Comparison of ENCODE assay signal across 8 cellular contexts in the genomic region with DNA sequence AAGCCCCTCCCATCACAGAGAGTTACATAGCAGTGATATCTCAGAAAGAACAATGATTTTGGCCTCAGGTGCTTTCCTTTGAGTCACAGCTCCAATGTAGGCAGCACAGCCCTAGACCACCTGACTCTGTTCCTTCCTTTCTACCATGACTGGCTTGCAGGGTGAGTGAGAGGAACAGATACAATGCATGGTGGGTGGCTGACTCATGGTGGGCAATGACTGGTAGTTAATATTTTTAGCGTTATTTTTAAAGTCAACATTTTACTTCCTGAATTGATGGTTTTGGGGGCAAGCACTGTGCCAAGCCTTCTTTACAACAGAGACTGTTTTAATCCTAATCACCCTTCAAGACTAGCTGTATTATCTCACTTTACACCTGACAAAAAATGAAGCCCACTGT. TPM values are rescaled to one million over a fixed set of nuclear protein-coding genes. Genes with fewer than 3 reads are reported as not detected.
DNase-seq lines count a peak whose midpoint lies in the region; ATAC-seq, FAIRE-seq and TF ChIP-seq lines count a peak whose summit lies in the region.

No MANE protein-coding gene starts in this region.

- peak overlapping the region; percentile 60 for H3K4me3 Mint-ChIP-seq in nephron progenitor cell

- no peaks in the 10 kb centered on the region for H3K36me3 Mint-ChIP-seq in nephron progenitor cell (ENCODE audit: low read depth)

- H3K27ac Mint-ChIP-seq in nephron progenitor cell, result no peak overlapping the region

- peak; percentile 59 for DNase-seq in RPMI7951 (ENCODE audit: low read depth)
- DNase-seq in nephron progenitor cell, result no peak
- no peak for DNase-seq in T-helper 9 cell
- no peak for DNase-seq in D721Med (ENCODE audit: insufficient read length, low spot score)
- no peak for DNase-seq in cortex of kidney (lab: John Stamatoyannopoulos, UW)
- DNase-seq in activated CD4-positive, alpha-beta T cell treated with anti-CD3 and anti-CD28 coated beads for 1 hour, result no peak

- peak; percentile 48 for ATAC-seq in GM18517 (IDR thresholded peaks at IDR 0.05; ENCODE audit: unreplicated experiment)
- ATAC-seq in HG02884 (IDR thresholded peaks at IDR 0.05; ENCODE audit: unreplicated experiment), result peak; percentile 47

- H3K9me3 Mint-ChIP-seq in nephron progenitor cell, result no peaks in the 10 kb centered on the region

- FAIRE-seq in D721Med (lab: Jason Lieb, UNC), result no peak

- H3K4me1 Mint-ChIP-seq in nephron progenitor cell, result peaks cover 45% of the 10 kb centered on the region

- H3K27me3 Mint-ChIP-seq in nephron progenitor cell (ENCODE audit: low read depth, poor library complexity), result peaks cover 13% of the 10 kb centered on the region

- TF ChIP-seq CTCF in nephron progenitor cell (IDR thresholded peaks at IDR 0.05) (no peak), D721Med (IDR thresholded peaks at IDR 0.05; ENCODE audit: insufficient read depth, missing control alignments) (no peak)

RNA-seq across cellular contexts. Expression of a gene that starts 32.8 kb away (rescaled TPM):
- 8.6 and 10.5 TPM in 2 replicates for total RNA-seq in RPMI7951 (2014; rRNA removed; shearing (Covaris generic))
